In the genomic region with DNA sequence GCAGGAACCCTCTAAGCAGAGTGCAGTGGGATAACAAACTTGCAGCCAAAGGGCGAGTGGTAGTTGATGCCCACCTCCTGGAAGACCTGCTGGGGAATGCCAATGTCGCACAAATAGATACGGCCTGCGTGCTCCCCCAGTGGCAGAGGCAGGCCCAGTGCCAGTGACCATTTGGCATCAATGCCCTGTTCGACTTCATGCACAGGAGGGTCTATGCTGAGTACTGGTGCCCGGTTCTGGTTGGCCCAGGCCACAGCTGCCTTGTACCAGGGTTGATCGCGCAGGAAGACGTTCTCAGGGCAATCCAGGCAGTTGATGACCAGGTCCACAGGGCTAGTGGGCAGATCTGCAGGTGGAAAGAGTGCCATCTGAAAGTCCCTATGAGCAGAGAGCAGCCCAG, we compare ENCODE assay signal across 15 cellular contexts. TPM values are rescaled to one million over a fixed set of nuclear protein-coding genes. Genes with fewer than 3 reads are reported as not detected.
A peak's percentile ranks its signal among the peaks of the same experiment; 100 is the strongest.
DNase-seq lines count a peak whose midpoint lies in the region; ATAC-seq, FAIRE-seq and TF ChIP-seq lines count a peak whose summit lies in the region.
"Had no signal": no experiment of that assay in that cellular context is flagged by ENCODE, and none has a peak within 500 bp of the region (broad histone marks: within the 10 kb centered on the region; RNA-seq: fewer than 3 reads in every experiment).

No MANE protein-coding gene starts in this region.

- intact Hi-C loops in HepG2 (cut with micrococcal nuclease; ENCODE audit: unreplicated experiment) (loop anchor here (1.0 kb wide), 1 partner anchor 259 kb away; no protein-coding TSS in a partner anchor), right lobe of liver (cut with DNase I) (loop anchor here in 1 of 2 donors (5.0 to 10.0 kb wide), 2 partner anchors 135 to 258 kb away; no protein-coding TSS in a partner anchor), thyroid gland (cut with DNase I) (loop anchor here (5.0 kb wide), 1 partner anchor 325 kb away; the partner anchor contains the start of gene RPP25)

- 100% methylated on average over 7 of the region's 9 CpGs for WGBS in HepG2 (ENCODE audit: low lambda C conversion rate)
- WGBS in right lobe of liver (ENCODE audit: insufficient coverage, low coverage, low lambda C conversion rate, missing lambda C conversion rate): 80% methylated on average over 2 of the region's 9 CpGs
- WGBS in thyroid gland, 2 donors: 89 to 90% methylated on average over 4 to 8 of the region's 9 CpGs

- no peaks in the 10 kb centered on the region for H3K9me3 ChIP-seq in HepG2 (ENCODE audit: low read length)
- no peaks in the 10 kb centered on the region for H3K9me3 ChIP-seq in right lobe of liver
- H3K9me3 ChIP-seq in thyroid gland: no peaks in the 10 kb centered on the region
- H3K9me3 ChIP-seq: MG63 had no signal

- H2AFZ ChIP-seq in HepG2 (ENCODE audit: low read length): no peak overlapping the region

- TF ChIP-seq CTCF in HepG2 (CRISPR knock-in tag; IDR thresholded peaks at IDR 0.05) (no peak), right lobe of liver (IDR thresholded peaks at IDR 0.05) (no peak), choroid plexus epithelial cell (conservative IDR thresholded peaks at IDR 0.05; ENCODE audit: low read depth, low read length) (peak; percentile 0), type B pancreatic cell (conservative IDR thresholded peaks at IDR 0.05) (no peak), thyroid gland (IDR thresholded peaks at IDR 0.05) (no peak)

- CTCF ChIA-PET in HepG2 (lab: Yijun Ruan, JAX; ENCODE audit: low intra/inter-chr PET ratio, low total read pairs): interaction anchor here (1.8 to 2.9 kb wide), 4 partner anchors 12 to 258 kb away, joined by 4 to 22 read pairs (median 16); no protein-coding TSS in a partner anchor

- H3K36me3 ChIP-seq in HepG2 (replicated peaks in 1 of 2; ENCODE audit: control insufficient read depth in 1 of 2, insufficient read depth in 2 of 2, low read length in 2 of 2) (peaks cover 53 to 87% of the 10 kb centered on the region in 2 experiments), right lobe of liver (peaks cover 0 to 69% (median 23%) of the 10 kb centered on the region in 4 donors), thyroid gland (peaks cover 48 to 77% of the 10 kb centered on the region in 2 donors)

- no peaks in the 10 kb centered on the region for H3K27me3 ChIP-seq in HepG2 (ENCODE audit: control insufficient read depth in 1 of 2, insufficient read depth in 2 of 2, low read length in 2 of 2)
- H3K27me3 ChIP-seq in right lobe of liver: no peaks in the 10 kb centered on the region
- H3K27me3 ChIP-seq in thyroid gland: no peaks in the 10 kb centered on the region
- H3K27me3 ChIP-seq: MG63 had no signal

- peak overlapping the region; percentile 55 for H3K27ac Mint-ChIP-seq in type B pancreatic cell

- H3K79me2 ChIP-seq in HepG2 (ENCODE audit: insufficient read depth, low read length): no peaks in the 10 kb centered on the region

- H3K4me1 ChIP-seq in HepG2 (ENCODE audit: insufficient read depth, low read length) (peaks cover 20% of the 10 kb centered on the region), right lobe of liver (peaks cover 0 to 11% (median 5%) of the 10 kb centered on the region in 4 donors), thyroid gland (no peaks in the 10 kb centered on the region)

- H3K36me3 Mint-ChIP-seq in type B pancreatic cell: peaks cover 31% of the 10 kb centered on the region

- TF ChIP-seq POLR2A in HepG2 (IDR thresholded peaks at IDR 0.05; ENCODE audit: insufficient read depth in 1 of 2, low read depth in 2 of 2, low read length in 2 of 2): no peak
- no peak for TF ChIP-seq POLR2A in right lobe of liver (IDR thresholded peaks at IDR 0.05)
- TF ChIP-seq POLR2A in thyroid gland (IDR thresholded peaks at IDR 0.05): no peak

- TF ChIP-seq RAD21 in HepG2 (CRISPR knock-in tag; IDR thresholded peaks at IDR 0.05): no peak

- ATAC-seq in HepG2: no peak
- ATAC-seq in right lobe of liver: no peak
- ATAC-seq in HG02885 (IDR thresholded peaks at IDR 0.05; ENCODE audit: poor library complexity, unreplicated experiment): no peak

- H3K9ac ChIP-seq in HepG2 (ENCODE audit: insufficient read depth, low read depth, low read length): no peak overlapping the region

- H3K27ac ChIP-seq in HepG2 (ENCODE audit: extremely low read length, insufficient read depth, low read length) (no peak overlapping the region), right lobe of liver (no peak overlapping the region), thyroid gland (no peak overlapping the region)

- no peak overlapping the region for H3K4me2 ChIP-seq in HepG2 (ENCODE audit: low read depth, low read length)

- POLR2A ChIA-PET in HepG2 (lab: Yijun Ruan, JAX): interaction anchor here (0.8 to 2.5 kb wide), 5 partner anchors 17 to 152 kb away, joined by 3 to 12 read pairs (median 4); partner anchors contain the start of gene CLK3

- no TSS peak for BruUV-seq in HepG2 (replicated peaks; lab: Mats Ljungman, UMichigan)

- FAIRE-seq in HepG2 (lab: Jason Lieb, UNC): no peak
- FAIRE-seq: H54, HTR-8/SVneo had no signal

- in situ Hi-C loops in HepG2 (cut with HindIII; ENCODE audit: extremely low pct_ligation_motif_present, low pct_unique_long_range_greater_than_20kb): loop anchor here (10.0 kb wide), 1 partner anchor 322 kb away; the partner anchor contains the start of gene RPP25

- H3K27me3 Mint-ChIP-seq in type B pancreatic cell: no peaks in the 10 kb centered on the region

- no peak overlapping the region for H3K4me3 ChIP-seq in HepG2 (replicated peaks in 1 of 3; ENCODE audit: insufficient read depth in 1 of 3, low read depth in 2 of 3, low read length in 3 of 3)
- H3K4me3 ChIP-seq in right lobe of liver: no peak overlapping the region
- H3K4me3 ChIP-seq in choroid plexus epithelial cell (ENCODE audit: low read depth, low read length): no peak overlapping the region
- H3K4me3 ChIP-seq in thyroid gland (replicated peaks in 1 of 3): no peak overlapping the region
- H3K4me3 ChIP-seq: MG63 had no signal

- no peak for TF ChIP-seq EP300 in HepG2 (IDR thresholded peaks at IDR 0.05; ENCODE audit: low read depth in 2 of 2, low read length in 2 of 2)
- TF ChIP-seq EP300 in HepG2 (CRISPR knock-in tag; IDR thresholded peaks at IDR 0.05; ENCODE audit: borderline replicate concordance): no peak

- H4K20me1 ChIP-seq in HepG2 (ENCODE audit: insufficient read depth, low read length): peaks cover 27% of the 10 kb centered on the region

- DNase-seq in activated CD8-positive, alpha-beta memory T cell treated with anti-CD3 and anti-CD28 coated beads for 24 hours: peak; percentile 53
- DNase-seq in activated CD8-positive, alpha-beta memory T cell treated with anti-CD3 and anti-CD28 coated beads, Interleukin-2, amount 50 U/mL, for 48 hours: no peak
- DNase-seq in HepG2 (ENCODE audit: low spot score): no peak
- DNase-seq in right lobe of liver: no peak
- no peak for DNase-seq in choroid plexus epithelial cell (ENCODE audit: low read depth)
- no peak for DNase-seq in type B pancreatic cell (ENCODE audit: extremely low spot score, unreplicated experiment)
- no peak for DNase-seq in thyroid gland
- DNase-seq: DMS79 treated with DMSO at 0.1 percent for 48 hours; GF-D8; NCI-H524 treated with DMSO at 0.1 percent for 48 hours; NK-92 treated with Interleukin-12 subunit alpha and Interleukin-12 subunit beta, amount 100 ng/mL, for 24 hours had no signal

- H3K4me1 Mint-ChIP-seq in type B pancreatic cell (ENCODE audit: unreplicated experiment): no peaks in the 10 kb centered on the region

- no peak overlapping the region for H3K4me3 Mint-ChIP-seq in type B pancreatic cell

- no peaks in the 10 kb centered on the region for H3K9me3 Mint-ChIP-seq in type B pancreatic cell

TF ChIP-seq in HepG2, 621 proteins besides CTCF, POLR2A, EP300 and RAD21:
- TF ChIP-seq AGO2 (optimal IDR thresholded peaks at IDR 0.05; ENCODE audit: low read depth, low read length) (peak; percentile 40), ONECUT2 (CRISPR knock-in tag; IDR thresholded peaks at IDR 0.05) (no peak)

RNA-seq across cellular contexts. Expression of gene CLK3, which starts 17.0 kb away (rescaled TPM):
- total RNA-seq in HepG2 (2016; rRNA removed; fragmentation: Illumina TruSeq; extraction: Trizol) (31.4 and 41.5 TPM in 2 replicates), right lobe of liver (10 to 100 TPM; 27.8 to 44.1 (median 33.2) TPM), type B pancreatic cell (ENCODE audit: low replicate concordance) (73.6 and 76.5 TPM in 2 replicates), thyroid gland (100 to 1,000 TPM in 3 of 4 donors, 10 to 100 TPM in 1; 91.9 to 156 (median 120) TPM)
- 21.2 TPM in 2 replicates for total RNA-seq in HepG2 (2016; cell fraction: cytosol; rRNA removed; fragmentation: Illumina TruSeq; extraction: Trizol; ENCODE audit: low read depth)
- total RNA-seq in HepG2 (2016; cell fraction: insoluble cytoplasmic fraction; rRNA removed; fragmentation: Illumina TruSeq; extraction: Trizol): 29.0 and 39.7 TPM in 2 replicates
- total RNA-seq in HepG2 (2016; cell fraction: membrane; rRNA removed; fragmentation: Illumina TruSeq; extraction: Trizol): 19.8 and 21.9 TPM in 2 replicates
- total RNA-seq in HepG2 (2016; cell fraction: nucleus; rRNA removed; fragmentation: Illumina TruSeq; extraction: Trizol): 49.0 and 49.2 TPM in 2 replicates
- 82.0 and 89.1 TPM in 2 replicates for polyA plus RNA-seq in HepG2 (2011; rRNA removed)
- polyA plus RNA-seq in HepG2 (2011; cell fraction: cytosol; rRNA removed): 59.3 and 68.4 TPM in 2 replicates
- 264 and 302 TPM in 2 replicates for polyA plus RNA-seq in HepG2 (2011; cell fraction: nucleus; rRNA removed)
- 34.0 and 40.7 TPM in 2 replicates for polyA plus RNA-seq in HepG2 (2012)
- 8.0 and 8.4 TPM in 2 replicates for polyA plus RNA-seq in HepG2 (2016; cell fraction: cytosol; fragmentation: Illumina TruSeq; extraction: Trizol; ENCODE audit: low read depth)
- polyA plus RNA-seq in HepG2 (2016; cell fraction: insoluble cytoplasmic fraction; fragmentation: Illumina TruSeq; extraction: Trizol; ENCODE audit: low read depth): 33.8 and 35.7 TPM in 2 replicates
- 11.6 and 14.5 TPM in 2 replicates for polyA plus RNA-seq in HepG2 (2016; cell fraction: membrane; fragmentation: Illumina TruSeq; extraction: Trizol; ENCODE audit: low read depth)
- 101 and 109 TPM in 2 replicates for polyA plus RNA-seq in HepG2 (2016; cell fraction: nucleus; fragmentation: Illumina TruSeq; extraction: Trizol; ENCODE audit: insufficient read depth, low read depth)
- 181 and 249 TPM in 2 replicates for polyA minus RNA-seq in HepG2 (2011; rRNA and poly(A)+ RNA removed; ENCODE audit: low replicate concordance)
- 23.0 and 27.8 TPM in 2 replicates for polyA minus RNA-seq in HepG2 (2011; cell fraction: cytosol; rRNA and poly(A)+ RNA removed)
- polyA minus RNA-seq in HepG2 (2011; cell fraction: nucleus; rRNA and poly(A)+ RNA removed): 142 and 155 TPM in 2 replicates
